ENCODE assay signal across 27 cellular contexts in genomic region chrX:124529786-124530185, GRCh38.
"Had no signal": no experiment of that assay in that cellular context is flagged by ENCODE, and none has a peak within 500 bp of the region (broad histone marks: within the 10 kb centered on the region; RNA-seq: fewer than 3 reads in every experiment).

No MANE protein-coding gene starts in this region.

- H3K36me3 ChIP-seq: adrenal gland, esophagus muscularis mucosa, gastroesophageal sphincter, heart right ventricle had no signal

- H3K4me3 ChIP-seq: adrenal gland, esophagus muscularis mucosa, gastroesophageal sphincter, heart right ventricle had no signal

- ATAC-seq: activated CD4-positive, alpha-beta T cell treated with anti-CD3 and anti-CD28 coated beads for 36 hours; activated CD8-positive, alpha-beta memory T cell treated with anti-CD3 and anti-CD28 coated beads, Interleukin-2, amount 10 ng/mL, durations not matched to agents 7 days and 5 days; activated CD8-positive, alpha-beta T cell treated with anti-CD3 and anti-CD28 coated beads, Interleukin-2, amount 10 ng/mL, durations not matched to agents 7 days and 5 days; activated naive CD8-positive, alpha-beta T cell treated with anti-CD3 and anti-CD28 coated beads, Interleukin-2, amount 50 U/mL, for 24 hours; gastroesophageal sphincter; heart right ventricle had no signal

- H3K4me1 ChIP-seq: adrenal gland, esophagus muscularis mucosa, gastroesophageal sphincter, heart right ventricle had no signal

- H3K27me3 ChIP-seq: esophagus muscularis mucosa, gastroesophageal sphincter, heart right ventricle had no signal

- DNase-seq: activated CD4-positive, alpha-beta memory T cell treated with anti-CD3 and anti-CD28 coated beads for 36 hours; activated CD4-positive, alpha-beta T cell treated with anti-CD3 and anti-CD28 coated beads for 36 hours; activated CD4-positive, alpha-beta T cell treated with anti-CD3 and anti-CD28 coated beads, Interleukin-2, amount 10 ng/mL, durations not matched to agents 24 days and 14 days; activated CD4-positive, CD25-positive, alpha-beta regulatory T cell; activated CD4-positive, CD25-positive, alpha-beta regulatory T cell treated with anti-CD3 and anti-CD28 coated beads, Interleukin-2, amount 50 U/mL, for 72 hours; activated CD8-positive, alpha-beta memory T cell treated with anti-CD3 and anti-CD28 coated beads, Interleukin-2, amount 10 ng/mL, durations not matched to agents 7 days and 5 days; activated CD8-positive, alpha-beta memory T cell treated with anti-CD3 and anti-CD28 coated beads, Interleukin-2, amount 50 U/mL, for 4 hours; activated CD8-positive, alpha-beta T cell treated with anti-CD3 and anti-CD28 coated beads, Interleukin-2, amount 10 ng/mL, durations not matched to agents 7 days and 5 days; activated effector memory CD4-positive, alpha-beta T cell treated with anti-CD3 and anti-CD28 coated beads, Interleukin-2, amount 50 U/mL, for 16 hours; activated naive CD4-positive, alpha-beta T cell treated with anti-CD3 and anti-CD28 coated beads for 36 hours; activated naive CD8-positive, alpha-beta T cell treated with anti-CD3 and anti-CD28 coated beads for 36 hours; activated naive CD8-positive, alpha-beta T cell treated with anti-CD3 and anti-CD28 coated beads, Interleukin-2, amount 50 U/mL, for 24 hours; activated T-cell treated with anti-CD3 and anti-CD28 coated beads, Interleukin-2, amount 50 U/mL, for 1 hour; activated T-cell treated with anti-CD3 and anti-CD28 coated beads, Interleukin-2, amount 50 U/mL, for 48 hours; adrenal gland; amygdala; aorta; caudate nucleus; cortex of kidney; effector memory CD4-positive, alpha-beta T cell; endodermal cell; erythroblast; foreskin melanocyte; heart right ventricle; T-helper 2 cell had no signal

- H3K27ac ChIP-seq: adrenal gland, esophagus muscularis mucosa, gastroesophageal sphincter, heart right ventricle had no signal

- H3K9me3 ChIP-seq: adrenal gland, esophagus muscularis mucosa, gastroesophageal sphincter, heart right ventricle had no signal
